ENCODE assay signal across 1 cellular context in genomic region chrX:115341421-115341820, GRCh38.
TF ChIP-seq lines count a peak whose summit lies in the region.

No MANE protein-coding gene starts in this region.

TF ChIP-seq in HepG2, 621 proteins besides CTCF, POLR2A, EP300 and RAD21:
- TF ChIP-seq MAFK (conservative IDR thresholded peaks at IDR 0.05 in 1 of 2, IDR thresholded peaks at IDR 0.05 in 1 of 2; ENCODE audit: low read length in 2 of 2): peak; percentile 38 to 67; a peak in 3 of 4 replicates
- no peak for TF ChIP-seq ZNF777 (CRISPR knock-in tag; IDR thresholded peaks at IDR 0.05)
- TF ChIP-seq FOXA1 (IDR thresholded peaks at IDR 0.05): peak; percentile 68; the same call in 1 of the 2 replicates
- TF ChIP-seq FOXA1 (CRISPR knock-in tag; IDR thresholded peaks at IDR 0.05): no peak
- peak; percentile 32; the same call in 1 of the 2 replicates for TF ChIP-seq ELF3 (CRISPR knock-in tag; IDR thresholded peaks at IDR 0.05)
- TF ChIP-seq, protein P1, sequence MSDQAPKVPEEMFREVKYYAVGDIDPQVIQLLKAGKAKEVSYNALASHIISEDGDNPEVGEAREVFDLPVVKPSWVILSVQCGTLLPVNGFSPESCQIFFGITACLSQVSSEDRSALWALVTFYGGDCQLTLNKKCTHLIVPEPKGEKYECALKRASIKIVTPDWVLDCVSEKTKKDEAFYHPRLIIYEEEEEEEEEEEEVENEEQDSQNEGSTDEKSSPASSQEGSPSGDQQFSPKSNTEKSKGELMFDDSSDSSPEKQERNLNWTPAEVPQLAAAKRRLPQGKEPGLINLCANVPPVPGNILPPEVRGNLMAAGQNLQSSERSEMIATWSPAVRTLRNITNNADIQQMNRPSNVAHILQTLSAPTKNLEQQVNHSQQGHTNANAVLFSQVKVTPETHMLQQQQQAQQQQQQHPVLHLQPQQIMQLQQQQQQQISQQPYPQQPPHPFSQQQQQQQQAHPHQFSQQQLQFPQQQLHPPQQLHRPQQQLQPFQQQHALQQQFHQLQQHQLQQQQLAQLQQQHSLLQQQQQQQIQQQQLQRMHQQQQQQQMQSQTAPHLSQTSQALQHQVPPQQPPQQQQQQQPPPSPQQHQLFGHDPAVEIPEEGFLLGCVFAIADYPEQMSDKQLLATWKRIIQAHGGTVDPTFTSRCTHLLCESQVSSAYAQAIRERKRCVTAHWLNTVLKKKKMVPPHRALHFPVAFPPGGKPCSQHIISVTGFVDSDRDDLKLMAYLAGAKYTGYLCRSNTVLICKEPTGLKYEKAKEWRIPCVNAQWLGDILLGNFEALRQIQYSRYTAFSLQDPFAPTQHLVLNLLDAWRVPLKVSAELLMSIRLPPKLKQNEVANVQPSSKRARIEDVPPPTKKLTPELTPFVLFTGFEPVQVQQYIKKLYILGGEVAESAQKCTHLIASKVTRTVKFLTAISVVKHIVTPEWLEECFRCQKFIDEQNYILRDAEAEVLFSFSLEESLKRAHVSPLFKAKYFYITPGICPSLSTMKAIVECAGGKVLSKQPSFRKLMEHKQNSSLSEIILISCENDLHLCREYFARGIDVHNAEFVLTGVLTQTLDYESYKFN (CRISPR knock-in tag; conservative IDR thresholded peaks at IDR 0.05): 0 out of 2 replicates have a peak, but pooled peaks have one; percentile 33
- peak; percentile 30; the same call in 1 of the 2 replicates for TF ChIP-seq SAP130 (CRISPR knock-in tag; IDR thresholded peaks at IDR 0.05; ENCODE audit: low read depth)
- peak; percentile 79; the same call in 1 of the 2 replicates for TF ChIP-seq NFIC (IDR thresholded peaks at IDR 0.05; ENCODE audit: low read length)
- TF ChIP-seq GATAD2A (CRISPR knock-in tag; IDR thresholded peaks at IDR 0.05): 0 out of 2 replicates have a peak, but pooled peaks have one; percentile 39
- TF ChIP-seq MED1 (CRISPR knock-in tag; IDR thresholded peaks at IDR 0.05): 0 out of 2 replicates have a peak, but pooled peaks have one; percentile 30
- peak; percentile 77 for TF ChIP-seq FOXA3 (CRISPR knock-in tag; IDR thresholded peaks at IDR 0.05)
- no peak for TF ChIP-seq ZNF839 (CRISPR knock-in tag; IDR thresholded peaks at IDR 0.05; ENCODE audit: borderline replicate concordance)
- no peak for TF ChIP-seq SRF (IDR thresholded peaks at IDR 0.05; ENCODE audit: low read depth, low read length)
- no peak for TF ChIP-seq TARDBP (CRISPR knock-in tag; IDR thresholded peaks at IDR 0.05)
- peak; percentile 36 for TF ChIP-seq RARA (CRISPR knock-in tag; IDR thresholded peaks at IDR 0.05)
- no peak for TF ChIP-seq SOX6 (IDR thresholded peaks at IDR 0.05)
- TF ChIP-seq SOX6 (CRISPR knock-in tag; IDR thresholded peaks at IDR 0.05): peak; percentile 67; the same call in 1 of the 2 replicates
- no peak for TF ChIP-seq ATRX (CRISPR knock-in tag; IDR thresholded peaks at IDR 0.05; ENCODE audit: borderline replicate concordance)
- peak; percentile 54; the same call in 1 of the 2 replicates for TF ChIP-seq MAFF (IDR thresholded peaks at IDR 0.05; ENCODE audit: low read depth, low read length)
- TF ChIP-seq, protein P2, sequence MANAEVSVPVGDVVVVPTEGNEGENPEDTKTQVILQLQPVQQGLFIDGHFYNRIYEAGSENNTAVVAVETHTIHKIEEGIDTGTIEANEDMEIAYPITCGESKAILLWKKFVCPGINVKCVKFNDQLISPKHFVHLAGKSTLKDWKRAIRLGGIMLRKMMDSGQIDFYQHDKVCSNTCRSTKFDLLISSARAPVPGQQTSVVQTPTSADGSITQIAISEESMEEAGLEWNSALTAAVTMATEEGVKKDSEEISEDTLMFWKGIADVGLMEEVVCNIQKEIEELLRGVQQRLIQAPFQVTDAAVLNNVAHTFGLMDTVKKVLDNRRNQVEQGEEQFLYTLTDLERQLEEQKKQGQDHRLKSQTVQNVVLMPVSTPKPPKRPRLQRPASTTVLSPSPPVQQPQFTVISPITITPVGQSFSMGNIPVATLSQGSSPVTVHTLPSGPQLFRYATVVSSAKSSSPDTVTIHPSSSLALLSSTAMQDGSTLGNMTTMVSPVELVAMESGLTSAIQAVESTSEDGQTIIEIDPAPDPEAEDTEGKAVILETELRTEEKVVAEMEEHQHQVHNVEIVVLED (CRISPR knock-in tag; IDR thresholded peaks at IDR 0.05; ENCODE audit: borderline replicate concordance): no peak
- TF ChIP-seq PPARG (CRISPR knock-in tag; conservative IDR thresholded peaks at IDR 0.05): 0 out of 2 replicates have a peak, but pooled peaks have one; percentile 25
- no peak for TF ChIP-seq FOXP1 (IDR thresholded peaks at IDR 0.05)
- peak; percentile 13; the same call in 1 of the 2 replicates for TF ChIP-seq FOXP1 (CRISPR knock-in tag; IDR thresholded peaks at IDR 0.05)
- no peak for TF ChIP-seq ZNF580 (CRISPR knock-in tag; IDR thresholded peaks at IDR 0.05; ENCODE audit: borderline replicate concordance, low read depth)
- no peak for TF ChIP-seq AHR (CRISPR knock-in tag; IDR thresholded peaks at IDR 0.05)
- peak; percentile 29; the same call in 1 of the 2 replicates for TF ChIP-seq ZBTB20 (CRISPR knock-in tag; IDR thresholded peaks at IDR 0.05; ENCODE audit: borderline replicate concordance, low read depth)
- peak; percentile 35; the same call in 1 of the 2 replicates for TF ChIP-seq NCOA2 (CRISPR knock-in tag; IDR thresholded peaks at IDR 0.05)
- TF ChIP-seq BCL6 (CRISPR knock-in tag; IDR thresholded peaks at IDR 0.05): peak; percentile 67
- no peak for TF ChIP-seq ZNF160 (CRISPR knock-in tag; IDR thresholded peaks at IDR 0.05)
- TF ChIP-seq HMG20A (CRISPR knock-in tag; IDR thresholded peaks at IDR 0.05; ENCODE audit: borderline replicate concordance): peak; percentile 12; the same call in 1 of the 2 replicates
- TF ChIP-seq LCORL (IDR thresholded peaks at IDR 0.05): no peak
- TF ChIP-seq LCORL (CRISPR knock-in tag; IDR thresholded peaks at IDR 0.05): peak; percentile 24; the same call in 1 of the 2 replicates
- TF ChIP-seq CREM (IDR thresholded peaks at IDR 0.05): 0 out of 2 replicates have a peak, but pooled peaks have one; percentile 25
- no peak for TF ChIP-seq CREM (CRISPR knock-in tag; IDR thresholded peaks at IDR 0.05)
- TF ChIP-seq HMGA1 (CRISPR knock-in tag; conservative IDR thresholded peaks at IDR 0.05): no peak
- no peak for TF ChIP-seq SOX13 (IDR thresholded peaks at IDR 0.05)
- peak in 1 of 2 experiments; percentile 67; a peak in 1 of 4 replicates for TF ChIP-seq SOX13 (CRISPR knock-in tag; conservative IDR thresholded peaks at IDR 0.05 in 1 of 2, IDR thresholded peaks at IDR 0.05 in 1 of 2)
- peak; percentile 49; the same call in 1 of the 2 replicates for TF ChIP-seq SOX5 (CRISPR knock-in tag; IDR thresholded peaks at IDR 0.05; ENCODE audit: borderline replicate concordance)
- TF ChIP-seq, protein P3, sequence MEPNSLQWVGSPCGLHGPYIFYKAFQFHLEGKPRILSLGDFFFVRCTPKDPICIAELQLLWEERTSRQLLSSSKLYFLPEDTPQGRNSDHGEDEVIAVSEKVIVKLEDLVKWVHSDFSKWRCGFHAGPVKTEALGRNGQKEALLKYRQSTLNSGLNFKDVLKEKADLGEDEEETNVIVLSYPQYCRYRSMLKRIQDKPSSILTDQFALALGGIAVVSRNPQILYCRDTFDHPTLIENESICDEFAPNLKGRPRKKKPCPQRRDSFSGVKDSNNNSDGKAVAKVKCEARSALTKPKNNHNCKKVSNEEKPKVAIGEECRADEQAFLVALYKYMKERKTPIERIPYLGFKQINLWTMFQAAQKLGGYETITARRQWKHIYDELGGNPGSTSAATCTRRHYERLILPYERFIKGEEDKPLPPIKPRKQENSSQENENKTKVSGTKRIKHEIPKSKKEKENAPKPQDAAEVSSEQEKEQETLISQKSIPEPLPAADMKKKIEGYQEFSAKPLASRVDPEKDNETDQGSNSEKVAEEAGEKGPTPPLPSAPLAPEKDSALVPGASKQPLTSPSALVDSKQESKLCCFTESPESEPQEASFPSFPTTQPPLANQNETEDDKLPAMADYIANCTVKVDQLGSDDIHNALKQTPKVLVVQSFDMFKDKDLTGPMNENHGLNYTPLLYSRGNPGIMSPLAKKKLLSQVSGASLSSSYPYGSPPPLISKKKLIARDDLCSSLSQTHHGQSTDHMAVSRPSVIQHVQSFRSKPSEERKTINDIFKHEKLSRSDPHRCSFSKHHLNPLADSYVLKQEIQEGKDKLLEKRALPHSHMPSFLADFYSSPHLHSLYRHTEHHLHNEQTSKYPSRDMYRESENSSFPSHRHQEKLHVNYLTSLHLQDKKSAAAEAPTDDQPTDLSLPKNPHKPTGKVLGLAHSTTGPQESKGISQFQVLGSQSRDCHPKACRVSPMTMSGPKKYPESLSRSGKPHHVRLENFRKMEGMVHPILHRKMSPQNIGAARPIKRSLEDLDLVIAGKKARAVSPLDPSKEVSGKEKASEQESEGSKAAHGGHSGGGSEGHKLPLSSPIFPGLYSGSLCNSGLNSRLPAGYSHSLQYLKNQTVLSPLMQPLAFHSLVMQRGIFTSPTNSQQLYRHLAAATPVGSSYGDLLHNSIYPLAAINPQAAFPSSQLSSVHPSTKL (CRISPR knock-in tag; IDR thresholded peaks at IDR 0.05): peak; percentile 71; the same call in 1 of the 2 replicates
- no peak for TF ChIP-seq BRD4 (CRISPR knock-in tag; IDR thresholded peaks at IDR 0.05)
- TF ChIP-seq RCOR2 (CRISPR knock-in tag; IDR thresholded peaks at IDR 0.05): 0 out of 2 replicates have a peak, but pooled peaks have one; percentile 16
